Comparison of ENCODE assay signal across 34 cellular contexts in the genomic region with DNA sequence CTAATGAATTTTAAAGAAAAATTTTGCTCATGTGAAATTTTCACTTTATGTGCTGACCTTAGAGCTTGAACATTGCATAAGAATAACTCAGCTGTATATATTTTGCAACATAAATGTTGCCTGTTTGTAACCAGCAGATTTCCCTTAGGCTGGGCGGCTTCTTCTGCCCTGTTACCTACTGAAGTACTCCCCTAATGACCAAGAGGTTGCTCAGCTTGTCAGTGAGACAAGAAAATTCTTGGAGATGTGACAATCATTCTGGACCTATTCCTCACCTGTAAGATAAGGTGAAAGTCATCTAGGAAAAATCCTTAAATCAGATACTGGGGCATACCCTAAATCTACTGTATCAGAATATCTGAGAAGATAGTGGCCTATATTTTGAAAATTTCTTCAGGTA.
"Had no signal": no experiment of that assay in that cellular context is flagged by ENCODE, and none has a peak within 500 bp of the region (broad histone marks: within the 10 kb centered on the region; RNA-seq: fewer than 3 reads in every experiment).

No MANE protein-coding gene starts in this region.

- ATAC-seq: activated CD8-positive, alpha-beta T cell treated with anti-CD3 and anti-CD28 coated beads for 36 hours; activated naive CD4-positive, alpha-beta T cell treated with anti-CD3 and anti-CD28 coated beads, Interleukin-2, amount 50 U/mL, for 72 hours; activated T-cell treated with anti-CD3 and anti-CD28 coated beads, Interleukin-2, amount 50 U/mL, for 4 hours; activated T-cell treated with anti-CD3 and anti-CD28 coated beads, Interleukin-2, amount 50 U/mL, for 72 hours; activated T-helper 17 cell treated with anti-CD3 and anti-CD28 coated beads, Interleukin-2, amount 50 U/mL, for 72 hours had no signal

- H3K27me3 ChIP-seq: ascending aorta, cardiac muscle cell had no signal

- H3K9me3 ChIP-seq: ascending aorta had no signal

- DNase-seq: activated B cell treated with CpG ODN at 0.5 μM for 24 hours; activated CD4-positive, alpha-beta memory T cell treated with anti-CD3 and anti-CD28 coated beads for 36 hours; activated CD4-positive, alpha-beta T cell treated with anti-CD3 and anti-CD28 coated beads for 4 hours; activated CD4-positive, alpha-beta T cell treated with anti-CD3 and anti-CD28 coated beads, Interleukin-2, amount 10 ng/mL, durations not matched to agents 24 days and 14 days; activated CD4-positive, alpha-beta T cell treated with anti-CD3 and anti-CD28 coated beads, Interleukin-2, amount 50 U/mL, for 1 hour; activated CD4-positive, alpha-beta T cell treated with anti-CD3 and anti-CD28 coated beads, Interleukin-2, amount 50 U/mL, for 4 hours; activated CD4-positive, CD25-positive, alpha-beta regulatory T cell treated with anti-CD3 and anti-CD28 coated beads, Interleukin-2, amount 50 U/mL, for 72 hours; activated CD8-positive, alpha-beta memory T cell treated with anti-CD3 and anti-CD28 coated beads, Interleukin-2, amount 50 U/mL, for 4 hours; activated CD8-positive, alpha-beta T cell treated with anti-CD3 and anti-CD28 coated beads for 36 hours; activated effector memory CD4-positive, alpha-beta T cell treated with anti-CD3 and anti-CD28 coated beads, Interleukin-2, amount 50 U/mL, for 16 hours; activated gamma-delta T cell treated with Interleukin-2 at 50 U/mL for 16 hours; activated naive CD4-positive, alpha-beta T cell; activated naive CD4-positive, alpha-beta T cell treated with anti-CD3 and anti-CD28 coated beads for 36 hours; activated naive CD4-positive, alpha-beta T cell treated with anti-CD3 and anti-CD28 coated beads, Interleukin-2, amount 50 U/mL, for 16 hours; activated naive CD8-positive, alpha-beta T cell treated with anti-CD3 and anti-CD28 coated beads for 36 hours; activated T-cell treated with anti-CD3 and anti-CD28 coated beads for 4 hours; activated T-cell treated with anti-CD3 and anti-CD28 coated beads, Interleukin-2, amount 50 U/mL, for 1 hour; activated T-cell treated with anti-CD3 and anti-CD28 coated beads, Interleukin-2, amount 50 U/mL, for 4 hours; activated T-cell treated with anti-CD3 and anti-CD28 coated beads, Interleukin-2, amount 50 U/mL, for 72 hours; amygdala; anterior cingulate cortex; caudate nucleus; cerebellar nuclear complex; T-helper 2 cell; T-helper 9 cell had no signal

- H3K4me3 Mint-ChIP-seq: activated B cell treated with CpG ODN at 0.5 μM for 24 hours; activated CD4-positive, alpha-beta memory T cell treated with anti-CD3 and anti-CD28 coated beads for 36 hours; activated CD4-positive, alpha-beta T cell treated with anti-CD3 and anti-CD28 coated beads, Interleukin-2, amount 10 ng/mL, durations not matched to agents 24 days and 14 days; activated CD8-positive, alpha-beta T cell treated with anti-CD3 and anti-CD28 coated beads for 36 hours; activated naive CD4-positive, alpha-beta T cell treated with anti-CD3 and anti-CD28 coated beads for 36 hours; activated naive CD8-positive, alpha-beta T cell treated with anti-CD3 and anti-CD28 coated beads for 36 hours; activated T-cell treated with anti-CD3 and anti-CD28 coated beads, Interleukin-2, amount 50 U/mL, for 4 hours; activated T-cell treated with anti-CD3 and anti-CD28 coated beads, Interleukin-2, amount 50 U/mL, for 72 hours; activated T-helper 1 cell treated with anti-CD3 and anti-CD28 coated beads, Interleukin-12 subunit alpha, Interleukin-12 subunit beta, Interleukin-2, Interleukin-4 antibody, amounts not matched to agents 30 ng/mL and 10 ng/mL and 1 ng/mL, durations not matched to agents 14 hours and 24 hours and 36 hours; activated T-helper 17 cell treated with anti-CD3 and anti-CD28 coated beads, Interleukin-2, amount 50 U/mL, for 72 hours; brain; central memory CD8-positive, alpha-beta T cell; T-helper 1 cell treated with Interleukin-12 subunit alpha and Interleukin-12 subunit beta and Interleukin-4 antibody, amounts not matched to agents 30 μg/mL and 1 μg/mL, for 36 hours; T-helper 2 cell treated with Interferon-gamma antibody and Interleukin-4, amounts not matched to agents 5 μg/mL and 100 μg/mL, for 36 hours had no signal

- H3K27me3 Mint-ChIP-seq: activated B cell treated with CpG ODN at 0.5 μM for 24 hours; activated CD4-positive, alpha-beta memory T cell treated with anti-CD3 and anti-CD28 coated beads for 36 hours; activated CD4-positive, alpha-beta T cell treated with anti-CD3 and anti-CD28 coated beads, Interleukin-2, amount 10 ng/mL, durations not matched to agents 24 days and 14 days; activated CD8-positive, alpha-beta T cell treated with anti-CD3 and anti-CD28 coated beads for 36 hours; activated naive CD8-positive, alpha-beta T cell treated with anti-CD3 and anti-CD28 coated beads for 36 hours; activated T-helper 17 cell treated with anti-CD3 and anti-CD28 coated beads, Interleukin-2, amount 50 U/mL, for 72 hours; central memory CD8-positive, alpha-beta T cell had no signal

- H3K4me1 ChIP-seq: ascending aorta had no signal

- H3K27ac Mint-ChIP-seq: activated B cell treated with CpG ODN at 0.5 μM for 24 hours; activated CD4-positive, alpha-beta memory T cell treated with anti-CD3 and anti-CD28 coated beads for 36 hours; activated CD4-positive, alpha-beta T cell treated with anti-CD3 and anti-CD28 coated beads, Interleukin-2, amount 10 ng/mL, durations not matched to agents 24 days and 14 days; activated CD8-positive, alpha-beta T cell treated with anti-CD3 and anti-CD28 coated beads for 36 hours; activated naive CD4-positive, alpha-beta T cell treated with anti-CD3 and anti-CD28 coated beads for 36 hours; activated naive CD4-positive, alpha-beta T cell treated with anti-CD3 and anti-CD28 coated beads, Interleukin-2, amount 50 U/mL, for 72 hours; activated naive CD8-positive, alpha-beta T cell treated with anti-CD3 and anti-CD28 coated beads for 36 hours; activated T-cell treated with anti-CD3 and anti-CD28 coated beads, Interleukin-2, amount 50 U/mL, for 72 hours; activated T-helper 1 cell treated with anti-CD3 and anti-CD28 coated beads, Interleukin-12 subunit alpha, Interleukin-12 subunit beta, Interleukin-2, Interleukin-4 antibody, amounts not matched to agents 30 ng/mL and 10 ng/mL and 1 ng/mL, durations not matched to agents 14 hours and 24 hours and 36 hours; activated T-helper 17 cell treated with anti-CD3 and anti-CD28 coated beads, Interleukin-2, amount 50 U/mL, for 72 hours; brain; T-helper 1 cell treated with Interleukin-12 subunit alpha and Interleukin-12 subunit beta and Interleukin-4 antibody, amounts not matched to agents 30 μg/mL and 1 μg/mL, for 36 hours; T-helper 2 cell treated with Interferon-gamma antibody and Interleukin-4, amounts not matched to agents 5 μg/mL and 100 μg/mL, for 36 hours had no signal

- H3K4me3 ChIP-seq: ascending aorta, cardiac muscle cell had no signal

- H3K9me3 Mint-ChIP-seq: activated B cell treated with CpG ODN at 0.5 μM for 24 hours; activated CD8-positive, alpha-beta T cell treated with anti-CD3 and anti-CD28 coated beads for 36 hours; activated naive CD4-positive, alpha-beta T cell treated with anti-CD3 and anti-CD28 coated beads for 36 hours; activated naive CD8-positive, alpha-beta T cell treated with anti-CD3 and anti-CD28 coated beads for 36 hours; activated T-cell treated with anti-CD3 and anti-CD28 coated beads, Interleukin-2, amount 50 U/mL, for 4 hours; activated T-cell treated with anti-CD3 and anti-CD28 coated beads, Interleukin-2, amount 50 U/mL, for 72 hours; central memory CD8-positive, alpha-beta T cell had no signal

- H3K36me3 ChIP-seq: ascending aorta, cardiac muscle cell had no signal

- H3K4me1 Mint-ChIP-seq: activated CD4-positive, alpha-beta T cell treated with anti-CD3 and anti-CD28 coated beads, Interleukin-2, amount 10 ng/mL, durations not matched to agents 24 days and 14 days; activated naive CD8-positive, alpha-beta T cell treated with anti-CD3 and anti-CD28 coated beads for 36 hours; activated T-helper 17 cell treated with anti-CD3 and anti-CD28 coated beads, Interleukin-2, amount 50 U/mL, for 72 hours; central memory CD8-positive, alpha-beta T cell had no signal

- H3K36me3 Mint-ChIP-seq: activated CD4-positive, alpha-beta memory T cell treated with anti-CD3 and anti-CD28 coated beads for 36 hours; activated naive CD4-positive, alpha-beta T cell treated with anti-CD3 and anti-CD28 coated beads, Interleukin-2, amount 50 U/mL, for 72 hours; activated naive CD8-positive, alpha-beta T cell treated with anti-CD3 and anti-CD28 coated beads for 36 hours; brain had no signal
